Comparison of ENCODE assay signal across 25 cellular contexts in genomic region chr5:155482428-155482827, GRCh38.
DNase-seq lines count a peak whose midpoint lies in the region; ATAC-seq, FAIRE-seq and TF ChIP-seq lines count a peak whose summit lies in the region.
"Had no signal": no experiment of that assay in that cellular context is flagged by ENCODE, and none has a peak within 500 bp of the region (broad histone marks: within the 10 kb centered on the region; RNA-seq: fewer than 3 reads in every experiment).

No MANE protein-coding gene starts in this region.

- TF ChIP-seq POLR2A in heart left ventricle (IDR thresholded peaks at IDR 0.05), result no peak

- H3K27me3 ChIP-seq in heart left ventricle (no peaks in the 10 kb centered on the region), left ventricle myocardium inferior (ENCODE audit: low read depth) (no peaks in the 10 kb centered on the region)
- H3K27me3 ChIP-seq: BLaER1 treated with 17β-estradiol and CSF1 and Interleukin-3, amounts not matched to agents 10 nM and 100 nM had no signal

- DNase-seq in heart left ventricle, result no peak
- no peak for DNase-seq in cardiac septum (ENCODE audit: low spot score)
- DNase-seq in left ventricle myocardium inferior, result no peak
- no peak for DNase-seq in left ventricle myocardium superior
- DNase-seq in D721Med (ENCODE audit: insufficient read length, low spot score), result no peak
- DNase-seq: AML-193; Caco-2; Calu3; CD4-positive, alpha-beta T cell; CD8-positive, alpha-beta T cell; DMS 273 treated with DMSO at 0.1 percent for 48 hours; DMS153; DMS53; DMS79; DND-41; EL; GDM1 had no signal

- FAIRE-seq in D721Med (lab: Jason Lieb, UNC), result peak; percentile 32
- FAIRE-seq: A549, GM12892, GM19239 had no signal

- H3K36me3 ChIP-seq in heart left ventricle, result no peaks in the 10 kb centered on the region
- H3K36me3 ChIP-seq in left ventricle myocardium inferior, result no peaks in the 10 kb centered on the region
- H3K36me3 ChIP-seq: BLaER1 treated with 17β-estradiol and CSF1 and Interleukin-3, amounts not matched to agents 10 nM and 100 nM had no signal

- intact Hi-C loops in heart left ventricle (cut with DNase I) (loop anchor here in 4 of 10 donors (5.0 to 10.0 kb wide), 6 partner anchors 218 to 340 kb away; no protein-coding TSS in a partner anchor), cardiac septum (cut with DNase I) (loop anchor here (5.0 kb wide), 1 partner anchor 245 kb away; no protein-coding TSS in a partner anchor), left ventricle myocardium inferior (cut with micrococcal nuclease) (no loop called here), left ventricle myocardium superior (cut with micrococcal nuclease) (no loop called here)

- H3K4me1 ChIP-seq in heart left ventricle (peaks cover 0 to 14% (median 0%) of the 10 kb centered on the region in 12 donors), left ventricle myocardium inferior (peaks cover 28% of the 10 kb centered on the region)
- H3K4me1 ChIP-seq: A549; BLaER1 treated with 17β-estradiol and CSF1 and Interleukin-3, amounts not matched to agents 10 nM and 100 nM; Caco-2 had no signal

- peak overlapping the region in 10 of 12 donors; percentile 34 to 86 (median 75) for H3K27ac ChIP-seq in heart left ventricle
- H3K27ac ChIP-seq in left ventricle myocardium inferior (replicated peaks), result peak overlapping the region; percentile 86
- H3K27ac ChIP-seq: 22Rv1; A549; BLaER1 treated with 17β-estradiol and CSF1 and Interleukin-3, amounts not matched to agents 10 nM and 100 nM; C4-2B had no signal

- no peak for ATAC-seq in heart left ventricle
- ATAC-seq in left ventricle myocardium superior, result no peak
- no peak for ATAC-seq in GM18858 (IDR thresholded peaks at IDR 0.05; ENCODE audit: unreplicated experiment)
- ATAC-seq: A549; CD8-positive, alpha-beta T cell; GM12878 had no signal

- TF ChIP-seq CTCF in heart left ventricle (IDR thresholded peaks at IDR 0.05), result no peak
- TF ChIP-seq CTCF in left ventricle myocardium inferior (IDR thresholded peaks at IDR 0.05; ENCODE audit: borderline replicate concordance), result no peak
- TF ChIP-seq CTCF in D721Med (IDR thresholded peaks at IDR 0.05; ENCODE audit: insufficient read depth, missing control alignments), result no peak

- H3K9me3 ChIP-seq in heart left ventricle (no peaks in the 10 kb centered on the region), left ventricle myocardium inferior (replicated peaks) (no peaks in the 10 kb centered on the region)
- H3K9me3 ChIP-seq: A549; BLaER1 treated with 17β-estradiol and CSF1 and Interleukin-3, amounts not matched to agents 10 nM and 100 nM; Caco-2 had no signal

- no peak overlapping the region for H3K4me3 ChIP-seq in heart left ventricle
- H3K4me3 ChIP-seq in left ventricle myocardium inferior, result no peak overlapping the region
- H3K4me3 ChIP-seq: A549; BLaER1 treated with 17β-estradiol and CSF1 and Interleukin-3, amounts not matched to agents 10 nM and 100 nM; GM12878 had no signal
